ENCODE assay signal across 6 cellular contexts in the genomic region with DNA sequence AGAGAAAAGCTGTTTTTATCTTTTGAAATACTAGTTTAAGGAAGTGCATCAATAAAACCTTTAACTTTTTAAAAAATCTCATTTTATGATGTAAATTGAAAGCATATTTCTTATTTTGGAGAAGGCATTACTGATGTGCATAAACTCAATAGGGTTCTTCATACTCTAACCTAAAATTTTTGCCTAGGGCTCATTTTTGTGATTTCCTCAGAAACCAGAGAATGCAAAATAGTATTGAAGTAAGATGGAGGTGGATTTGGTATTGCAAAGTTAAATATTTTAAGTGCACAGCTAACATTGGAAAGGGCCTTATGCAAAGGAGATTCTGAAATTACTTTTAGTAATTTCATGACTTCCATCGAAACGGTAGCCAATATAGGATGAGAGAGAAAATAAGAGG.
"Had no signal": no experiment of that assay in that cellular context is flagged by ENCODE, and none has a peak within 500 bp of the region (broad histone marks: within the 10 kb centered on the region; RNA-seq: fewer than 3 reads in every experiment).

No MANE protein-coding gene starts in this region.

- H3K4me3 ChIP-seq: K562 had no signal

- H3K27ac ChIP-seq: HL-60 had no signal

- ATAC-seq: HepG2, K562 had no signal

- DNase-seq: IMR-90, KBM-7, KG1 had no signal
